ENCODE assay signal across 8 cellular contexts in the genomic region with DNA sequence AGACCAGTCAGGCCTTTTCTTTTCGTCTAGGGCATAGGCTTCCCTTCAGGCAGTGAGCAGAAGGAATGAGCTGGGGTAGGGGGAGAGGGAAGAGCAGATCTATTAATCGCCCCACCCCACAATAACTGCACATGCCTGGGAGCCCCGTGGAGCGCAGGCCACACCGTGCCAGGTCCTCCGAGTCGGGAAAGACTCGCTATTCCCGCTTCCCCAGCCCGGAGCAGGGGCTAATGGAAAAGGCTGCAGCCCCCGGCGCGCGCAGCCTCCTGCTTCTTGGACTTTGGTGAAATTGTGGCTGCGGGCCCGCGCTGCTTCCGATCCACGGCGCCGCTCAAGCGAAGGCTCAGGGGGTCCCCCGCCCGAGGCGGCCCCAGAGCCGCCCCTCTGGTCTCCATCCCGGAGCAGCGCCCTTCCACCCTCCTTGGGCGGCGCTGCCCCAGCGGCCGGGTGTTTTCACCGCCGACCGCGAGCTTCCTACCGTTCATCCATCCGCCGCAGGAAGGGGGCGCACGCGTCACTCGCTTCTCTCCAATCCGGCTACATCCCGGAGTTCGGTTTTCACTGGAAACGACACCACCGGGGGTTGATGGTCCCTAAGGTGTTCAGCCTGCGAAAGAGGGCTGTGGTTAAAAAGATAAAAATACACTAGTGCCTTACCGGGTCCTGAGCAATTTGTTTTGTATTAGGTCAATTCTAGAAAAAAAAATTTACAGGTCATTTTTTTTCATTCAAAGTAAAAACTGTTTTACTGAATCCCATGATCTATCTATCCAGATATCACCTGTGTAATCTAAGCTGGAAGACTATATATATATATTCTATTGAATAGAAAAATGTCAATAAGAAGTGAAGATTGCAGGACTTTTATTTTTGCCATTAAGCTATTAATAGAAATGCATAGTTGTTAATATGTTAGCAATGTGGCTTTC. TPM values are rescaled to one million over a fixed set of nuclear protein-coding genes. Genes with fewer than 3 reads are reported as not detected.
A peak's percentile ranks its signal among the peaks of the same experiment; 100 is the strongest.
DNase-seq lines count a peak whose midpoint lies in the region; ATAC-seq, FAIRE-seq and TF ChIP-seq lines count a peak whose summit lies in the region.

No MANE protein-coding gene starts in this region.

- peaks cover 3 to 5% of the 10 kb centered on the region in 2 experiments for H3K27me3 ChIP-seq in endothelial cell of umbilical vein (ENCODE audit: control insufficient read depth in 2 of 2, insufficient read depth in 2 of 2, low read length in 2 of 2)

- peak; percentile 80 for FAIRE-seq in endothelial cell of umbilical vein (lab: Jason Lieb, UNC)

- peak overlapping the region; percentile 34 to 46 for H3K4me3 Mint-ChIP-seq in stimulated activated naive B cell treated with anti-CD40 and anti-IgM and Interleukin-4, amounts not matched to agents 10 μg/mL and 1 μg/mL and 100 μg/mL, for 72 hours

- H3K27me3 Mint-ChIP-seq in stimulated activated naive B cell treated with anti-CD40 and anti-IgM and Interleukin-4, amounts not matched to agents 10 μg/mL and 1 μg/mL and 100 μg/mL, for 72 hours, result peaks cover 43 to 57% of the 10 kb centered on the region in 2 donors

- DNase-seq in DMS153 treated with DMSO at 0.1 percent for 48 hours (lab: John Stamatoyannopoulos, UW; ENCODE audit: unreplicated experiment) (peak; percentile 20), NCI-H2196 (lab: John Stamatoyannopoulos, UW; ENCODE audit: unreplicated experiment) (peak; percentile 66), endothelial cell of umbilical vein (ENCODE audit: low read depth, low spot score) (peak; percentile 59), medulla oblongata (ENCODE audit: extremely low spot score) (peak; percentile 88)
- peak; percentile 62 to 71 for DNase-seq in activated CD4-positive, alpha-beta T cell treated with anti-CD3 and anti-CD28 coated beads, Interleukin-2, amount 50 U/mL, for 48 hours
- peak; percentile 28 for DNase-seq in stimulated activated naive B cell treated with anti-CD40 and anti-IgM and Interleukin-4, amounts not matched to agents 10 μg/mL and 1 μg/mL and 100 μg/mL, for 72 hours

- H3K4me1 Mint-ChIP-seq in stimulated activated naive B cell treated with anti-CD40 and anti-IgM and Interleukin-4, amounts not matched to agents 10 μg/mL and 1 μg/mL and 100 μg/mL, for 72 hours, result peaks cover 4 to 15% of the 10 kb centered on the region in 2 donors

- H3K4me3 ChIP-seq in HEK293 (ENCODE audit: low read depth, low read length), result peak overlapping the region; percentile 34
- H3K4me3 ChIP-seq in endothelial cell of umbilical vein (replicated peaks in 1 of 3; ENCODE audit: insufficient read depth in 1 of 3, low read depth in 1 of 3, low read length in 3 of 3), result peak overlapping the region in 2 of 3 experiments; percentile 22 to 31

- no peak overlapping the region for H3K27ac Mint-ChIP-seq in stimulated activated naive B cell treated with anti-CD40 and anti-IgM and Interleukin-4, amounts not matched to agents 10 μg/mL and 1 μg/mL and 100 μg/mL, for 72 hours

- peak overlapping the region; percentile 51 for H3K4me2 ChIP-seq in endothelial cell of umbilical vein (ENCODE audit: insufficient read depth, low read length)

- peak; percentile 42 to 52 for ATAC-seq in stimulated activated naive B cell treated with anti-CD40 and anti-IgM and Interleukin-4, amounts not matched to agents 10 μg/mL and 1 μg/mL and 100 μg/mL, for 72 hours (replicated peaks)
- ATAC-seq in GM19328 (IDR thresholded peaks at IDR 0.05; ENCODE audit: unreplicated experiment), result no peak

- H3K9me3 Mint-ChIP-seq in stimulated activated naive B cell treated with anti-CD40 and anti-IgM and Interleukin-4, amounts not matched to agents 10 μg/mL and 1 μg/mL and 100 μg/mL, for 72 hours, result no peaks in the 10 kb centered on the region

- H4K20me1 ChIP-seq in endothelial cell of umbilical vein (replicated peaks; ENCODE audit: control insufficient read depth, extremely low read depth, insufficient read depth, low read length), result no peaks in the 10 kb centered on the region

- no peaks in the 10 kb centered on the region for H3K9me1 ChIP-seq in endothelial cell of umbilical vein (replicated peaks; ENCODE audit: control insufficient read depth, extremely low read depth, insufficient read depth, low read length)

- no TSS peak for BruUV-seq in endothelial cell of umbilical vein (replicated peaks; lab: Mats Ljungman, UMichigan)

- dilution Hi-C loops in endothelial cell of umbilical vein (cut with MboI; ENCODE audit: extremely low pct_ligation_motif_present, low sequenced_read_pairs), result no loop called here

- H3K36me3 ChIP-seq in HEK293 (ENCODE audit: control insufficient read depth in 2 of 2, insufficient read depth in 1 of 2, low read length in 2 of 2) (no peaks in the 10 kb centered on the region), endothelial cell of umbilical vein (ENCODE audit: control insufficient read depth in 2 of 2, extremely low read depth in 1 of 2, insufficient read depth in 2 of 2, low read length in 2 of 2) (no peaks in the 10 kb centered on the region)

- TF ChIP-seq POLR2A in endothelial cell of umbilical vein (IDR thresholded peaks at IDR 0.05; ENCODE audit: low read depth, low read length), result no peak

- peak overlapping the region; percentile 77 for H2AFZ ChIP-seq in endothelial cell of umbilical vein (ENCODE audit: low read depth, low read length)

- intact Hi-C loops in endothelial cell of umbilical vein (cut with micrococcal nuclease), result loop anchor here (1.0 to 10.0 kb wide), 4 partner anchors 113 to 658 kb away; no protein-coding TSS in a partner anchor

- H3K9me3 ChIP-seq in HEK293 (ENCODE audit: control insufficient read depth, insufficient read depth, low read depth, low read length), result no peaks in the 10 kb centered on the region
- H3K9me3 ChIP-seq in endothelial cell of umbilical vein (replicated peaks; ENCODE audit: control insufficient read depth, insufficient read depth, low read length), result no peaks in the 10 kb centered on the region

- H3K4me1 ChIP-seq in HEK293 (ENCODE audit: control insufficient read depth, insufficient read depth, low read length) (no peaks in the 10 kb centered on the region; the same call in 1 of the 2 replicates), endothelial cell of umbilical vein (ENCODE audit: control insufficient read depth, extremely low read depth, insufficient read depth, low read length) (no peaks in the 10 kb centered on the region)

- no peaks in the 10 kb centered on the region for H3K79me2 ChIP-seq in endothelial cell of umbilical vein (ENCODE audit: control insufficient read depth, insufficient read depth, low read length)

- POLR2A ChIA-PET in HEK293 (lab: Yijun Ruan, JAX), result interaction anchor here (0.5 to 0.9 kb wide), 2 partner anchors 13 to 112 kb away, joined by 3 read pairs; no protein-coding TSS in a partner anchor
- POLR2A ChIA-PET in endothelial cell of umbilical vein (lab: Charles Lee), result no interaction called here

- H3K36me3 Mint-ChIP-seq in stimulated activated naive B cell treated with anti-CD40 and anti-IgM and Interleukin-4, amounts not matched to agents 10 μg/mL and 1 μg/mL and 100 μg/mL, for 72 hours, result no peaks in the 10 kb centered on the region

- CTCF ChIA-PET in HEK293 (lab: Yijun Ruan, JAX), result interaction anchor here (0.6 to 6.2 kb wide), 63 partner anchors 9 to 1513 kb away, joined by 3 to 118 read pairs (median 4); partner anchors contain the start of gene LRRC28
- CTCF ChIA-PET in endothelial cell of umbilical vein (lab: Charles Lee), result interaction anchor here (0.6 to 5.4 kb wide), 53 partner anchors 9 to 672 kb away, joined by 3 to 226 read pairs (median 4); partner anchors contain the start of gene LRRC28

- H3K27ac ChIP-seq in HEK293 (ENCODE audit: extremely low read depth, low read depth, low read length), result no peak overlapping the region
- H3K27ac ChIP-seq in endothelial cell of umbilical vein (ENCODE audit: insufficient read depth, low read depth, low read length), result no peak overlapping the region

- TF ChIP-seq CTCF in HEK293 (tag by site-specific recombination; IDR thresholded peaks at IDR 0.05), result peak; percentile 85
- peak; percentile 84 to 88 for TF ChIP-seq CTCF in endothelial cell of umbilical vein (IDR thresholded peaks at IDR 0.05; ENCODE audit: extremely low read depth in 1 of 2, insufficient read depth in 1 of 2, low read depth in 1 of 2, low read length in 2 of 2)

- no peak overlapping the region for H3K9ac ChIP-seq in endothelial cell of umbilical vein (replicated peaks; ENCODE audit: extremely low read depth, insufficient read depth, low read length)

TF ChIP-seq in HEK293, 187 proteins besides CTCF, POLR2A, EP300 and RAD21 (continues in another document):
- TF ChIP-seq, protein P1, sequence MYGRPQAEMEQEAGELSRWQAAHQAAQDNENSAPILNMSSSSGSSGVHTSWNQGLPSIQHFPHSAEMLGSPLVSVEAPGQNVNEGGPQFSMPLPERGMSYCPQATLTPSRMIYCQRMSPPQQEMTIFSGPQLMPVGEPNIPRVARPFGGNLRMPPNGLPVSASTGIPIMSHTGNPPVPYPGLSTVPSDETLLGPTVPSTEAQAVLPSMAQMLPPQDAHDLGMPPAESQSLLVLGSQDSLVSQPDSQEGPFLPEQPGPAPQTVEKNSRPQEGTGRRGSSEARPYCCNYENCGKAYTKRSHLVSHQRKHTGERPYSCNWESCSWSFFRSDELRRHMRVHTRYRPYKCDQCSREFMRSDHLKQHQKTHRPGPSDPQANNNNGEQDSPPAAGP (tag by site-specific recombination; IDR thresholded peaks at IDR 0.05), result 0 out of 2 replicates have a peak, but pooled peaks have one; percentile 55
- TF ChIP-seq OVOL3 (tag by site-specific recombination; IDR thresholded peaks at IDR 0.05), result no peak
- TF ChIP-seq ZBTB8A (tag by site-specific recombination; IDR thresholded peaks at IDR 0.05), result peak; percentile 93

TF ChIP-seq in endothelial cell of umbilical vein, 7 proteins besides CTCF, POLR2A, EP300 and RAD21 (continues in another document):
- TF ChIP-seq GATA2 (IDR thresholded peaks at IDR 0.05; ENCODE audit: insufficient read depth, insufficient read length, low read depth, low read length), result no peak
- no peak for TF ChIP-seq MYC (IDR thresholded peaks at IDR 0.05; ENCODE audit: low read depth, low read length)
- TF ChIP-seq, protein P2, sequence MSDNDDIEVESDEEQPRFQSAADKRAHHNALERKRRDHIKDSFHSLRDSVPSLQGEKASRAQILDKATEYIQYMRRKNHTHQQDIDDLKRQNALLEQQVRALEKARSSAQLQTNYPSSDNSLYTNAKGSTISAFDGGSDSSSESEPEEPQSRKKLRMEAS (IDR thresholded peaks at IDR 0.05; ENCODE audit: insufficient read depth, insufficient read length), result no peak
- no peak for TF ChIP-seq JUN (IDR thresholded peaks at IDR 0.05; ENCODE audit: borderline replicate concordance, insufficient read depth, insufficient read length, low read depth)

RNA-seq across cellular contexts. Expression of gene SYNM, which starts 4.4 kb away (rescaled TPM):
- 10.2 and 20.4 TPM in 2 replicates for total RNA-seq in endothelial cell of umbilical vein
- polyA plus RNA-seq in endothelial cell of umbilical vein, result 2.7 and 3.7 TPM in 2 replicates
- 2.4 and 2.5 TPM in 2 replicates for polyA plus RNA-seq in endothelial cell of umbilical vein (2011; cell fraction: cytosol; rRNA removed)
- polyA plus RNA-seq in endothelial cell of umbilical vein (2011; cell fraction: nucleus; rRNA removed), result 6.9 and 7.4 TPM in 2 replicates
- polyA plus RNA-seq in endothelial cell of umbilical vein (2012), result 3.8 and 7.3 TPM in 2 replicates
- polyA minus RNA-seq in endothelial cell of umbilical vein, result 7.1 and 7.4 TPM in 2 replicates
- polyA minus RNA-seq in endothelial cell of umbilical vein (2011; cell fraction: cytosol; rRNA and poly(A)+ RNA removed), result 21.7 TPM
- 3.9 and 5.2 TPM in 2 replicates for polyA minus RNA-seq in endothelial cell of umbilical vein (2011; cell fraction: nucleus; rRNA and poly(A)+ RNA removed)

Comparison
In these comparisons a context has a peak if more than half of its experiments do, and no peak if none do; other contexts are left out.
1. DNase-seq: peak in every context shown above with its lines; median percentile 88 in medulla oblongata; 66 in activated CD4-positive, alpha-beta T cell treated with anti-CD3 and anti-CD28 coated beads, Interleukin-2, amount 50 U/mL, for 48 hours; 66 in NCI-H2196; 59 in endothelial cell of umbilical vein; 28 in stimulated activated naive B cell treated with anti-CD40 and anti-IgM and Interleukin-4, amounts not matched to agents 10 μg/mL and 1 μg/mL and 100 μg/mL, for 72 hours; 20 in DMS153 treated with DMSO at 0.1 percent for 48 hours.